8 cellular contexts compared by ENCODE assay signal in genomic region chr12:113439606-113440030, GRCh38. TPM values are rescaled to one million over a fixed set of nuclear protein-coding genes. Genes with fewer than 3 reads are reported as not detected.
DNase-seq lines count a peak whose midpoint lies in the region; ATAC-seq and TF ChIP-seq lines count a peak whose summit lies in the region.

No MANE protein-coding gene starts in this region.

- no peak overlapping the region for H3K9ac ChIP-seq in neural progenitor cell

- no peaks in the 10 kb centered on the region for H3K36me3 Mint-ChIP-seq in neural progenitor cell

- no peak overlapping the region for H3K27ac Mint-ChIP-seq in neural progenitor cell

- no peaks in the 10 kb centered on the region for H3K9me3 Mint-ChIP-seq in neural progenitor cell

- H3K27ac ChIP-seq in dorsolateral prefrontal cortex (no peak overlapping the region), neural progenitor cell (no peak overlapping the region)

- no peak overlapping the region for H3K4me3 ChIP-seq in AG04449 (ENCODE audit: low read depth, low read length)
- no peak overlapping the region for H3K4me3 ChIP-seq in dorsolateral prefrontal cortex
- no peak overlapping the region for H3K4me3 ChIP-seq in neural progenitor cell

- TF ChIP-seq CTCF in AG04449 (IDR thresholded peaks at IDR 0.05; ENCODE audit: insufficient read depth, low read length, missing control alignments) (peak; percentile 76), GM12874 (IDR thresholded peaks at IDR 0.05; ENCODE audit: insufficient read depth, low read depth, low read length) (peak; percentile 73), dorsolateral prefrontal cortex (IDR thresholded peaks at IDR 0.05 in 54 of 56, conservative IDR thresholded peaks at IDR 0.05 in 2 of 56; ENCODE audit: low read depth in 1 of 56, partially characterized antibody in 56 of 56) (peak; percentile 28 to 78 (median 64)), neural progenitor cell (IDR thresholded peaks at IDR 0.05) (peak; percentile 85)

- peaks cover 6% of the 10 kb centered on the region for H3K4me1 Mint-ChIP-seq in neural progenitor cell

- ATAC-seq in HG03108 (IDR thresholded peaks at IDR 0.05; ENCODE audit: unreplicated experiment): no peak
- no peak for ATAC-seq in activated CD4-positive, CD25-positive, alpha-beta regulatory T cell treated with anti-CD3 and anti-CD28 coated beads, Interleukin-2, amount 50 U/mL, for 24 hours
- no peak for ATAC-seq in HG03175 (IDR thresholded peaks at IDR 0.05; ENCODE audit: unreplicated experiment)

- no peaks in the 10 kb centered on the region for H3K4me1 ChIP-seq in neural progenitor cell

- peaks cover 0 to 21% (median 0%) of the 10 kb centered on the region in 45 donors for H3K27me3 ChIP-seq in dorsolateral prefrontal cortex
- no peaks in the 10 kb centered on the region for H3K27me3 ChIP-seq in neural progenitor cell

- POLR2A ChIA-PET in AG04449 (lab: Yijun Ruan, JAX): no interaction called here

- no peak overlapping the region for H3K4me2 ChIP-seq in neural progenitor cell

- CTCF ChIA-PET in AG04449 (lab: Yijun Ruan, JAX): interaction anchor here (0.9 to 2.7 kb wide), 4 partner anchors 10 to 126 kb away, joined by 3 to 16 read pairs (median 4); no protein-coding TSS in a partner anchor

- no peaks in the 10 kb centered on the region for H4K20me1 ChIP-seq in neural progenitor cell (ENCODE audit: low read depth)

- no peaks in the 10 kb centered on the region for H3K9me3 ChIP-seq in neural progenitor cell (ENCODE audit: low read depth)

- no peaks in the 10 kb centered on the region for H3K36me3 ChIP-seq in neural progenitor cell

- H2AFZ ChIP-seq in neural progenitor cell (replicated peaks): no peak overlapping the region

- DNase-seq in AG04449 (ENCODE audit: low read depth, low spot score): no peak
- peak; percentile 38 for DNase-seq in NCI-H748 treated with DMSO at 0.1 percent for 48 hours (lab: John Stamatoyannopoulos, UW)
- peak in 7 of 10 donors; percentile 14 to 60 (median 48) for DNase-seq in dorsolateral prefrontal cortex
- peak; percentile 92 for DNase-seq in neural progenitor cell (ENCODE audit: low spot score)

- intact Hi-C loops in dorsolateral prefrontal cortex (cut with DNase I): loop anchor here in 1 of 2 donors (5.0 kb wide), 1 partner anchor 473 kb away; no protein-coding TSS in a partner anchor

- H3K27me3 Mint-ChIP-seq in neural progenitor cell (ENCODE audit: insufficient read depth, low read depth): no peaks in the 10 kb centered on the region

- no peaks in the 10 kb centered on the region for H3F3A ChIP-seq in neural progenitor cell (ENCODE audit: low read depth)

- H3K79me2 ChIP-seq in neural progenitor cell (ENCODE audit: low read depth): no peaks in the 10 kb centered on the region

- no peak overlapping the region for H3K4me3 Mint-ChIP-seq in neural progenitor cell

RNA-seq across cellular contexts. Expression of gene SDSL, which starts 17.4 kb away (rescaled TPM):
- total RNA-seq in dorsolateral prefrontal cortex (10 to 100 TPM in 20 of 120 experiments, 1 to 10 TPM in 100; 2.7 to 21.9 (median 7.0) TPM), neural progenitor cell (ENCODE audit: low replicate concordance) (3.1 and 3.5 TPM in 2 replicates)

RNA-seq across cellular contexts. Expression of gene LHX5, which starts 32.1 kb away (rescaled TPM):
- total RNA-seq in dorsolateral prefrontal cortex (not detected), neural progenitor cell (ENCODE audit: low replicate concordance) (48.4 and 98.7 TPM in 2 replicates)

RNA-seq across cellular contexts. Expression of gene SDS, which starts 35.9 kb away (rescaled TPM):
- total RNA-seq in dorsolateral prefrontal cortex: 10 to 100 TPM in 43 of 120 experiments, 1 to 10 TPM in 77; 1.1 to 58.5 (median 7.4) TPM
- 0.74 TPM in 1 of 2 replicates, not detected in the other for total RNA-seq in neural progenitor cell (ENCODE audit: low replicate concordance)

Comparison
In these comparisons a context has a peak if more than half of its experiments do, and no peak if none do; other contexts are left out.
1. RNA of gene LHX5, which starts 32.1 kb away (total RNA-seq): 48.4 to 98.7 TPM in neural progenitor cell; not detected in dorsolateral prefrontal cortex; every median in the first group is over 10 times any median in the second.
2. Peak in every context shown above with its lines, with median percentiles within 50 percentile points of each other: CTCF ChIP-seq.